In the genomic region with DNA sequence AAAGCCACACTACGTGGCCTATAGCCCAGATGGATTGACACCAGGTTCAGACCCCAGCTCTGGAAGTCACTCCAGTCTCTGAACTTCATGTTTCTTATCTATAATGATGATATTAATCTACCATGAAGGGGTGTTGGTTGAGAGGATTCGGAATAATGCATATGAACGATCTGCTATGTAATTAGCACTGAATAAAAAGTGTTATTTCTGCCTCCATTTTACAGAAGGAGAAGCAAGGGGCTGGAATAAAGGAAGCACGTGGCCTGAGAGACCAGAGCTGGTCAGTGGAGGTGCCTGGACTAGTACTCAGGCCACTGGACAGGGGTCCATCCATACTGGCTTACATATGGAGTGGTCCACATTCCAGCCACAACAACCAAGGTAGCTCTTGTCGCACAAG, we compare ENCODE assay signal across 26 cellular contexts.
"Had no signal": no experiment of that assay in that cellular context is flagged by ENCODE, and none has a peak within 500 bp of the region (broad histone marks: within the 10 kb centered on the region; RNA-seq: fewer than 3 reads in every experiment).

No MANE protein-coding gene starts in this region.

- DNase-seq: stimulated activated CD4-positive, alpha-beta T cell treated with anti-CD3 and anti-CD28 coated beads, Interleukin-2, amount 100 ng/mL, for 48 hours; stimulated activated CD4-positive, alpha-beta T cell treated with anti-CD3 and anti-CD28 coated beads, Interleukin-4, amount 100 ng/mL, for 1 hour; stimulated activated CD4-positive, alpha-beta T cell treated with anti-CD3 and anti-CD28 coated beads, Interleukin-4, amount 100 ng/mL, for 24 hours; stimulated activated CD4-positive, alpha-beta T cell treated with anti-CD3 and anti-CD28 coated beads, Interleukin-4, amount 100 ng/mL, for 4 hours; stimulated activated CD8-positive, alpha-beta memory T cell treated with anti-CD3 and anti-CD28 coated beads, Interleukin-4, amount 100 ng/mL, for 48 hours; stimulated activated naive B cell treated with anti-CD40 and anti-IgM and Interleukin-4, amounts not matched to agents 10 μg/mL and 1 μg/mL and 100 μg/mL, for 72 hours; stimulated activated naive CD4-positive, alpha-beta T cell; stimulated activated naive CD4-positive, alpha-beta T cell treated with Interleukin-2 at 50 U/mL for 16 hours; stimulated activated naive CD8-positive, alpha-beta T cell treated with anti-CD3 and anti-CD28 coated beads, Interleukin-15, amount 100 ng/mL, for 72 hours; stimulated activated naive CD8-positive, alpha-beta T cell treated with anti-CD3 and anti-CD28 coated beads, Interleukin-15, Interleukin-2, amounts not matched to agents 100 U/mL and 50 U/mL, for 24 hours; stomach; substantia nigra; testis; thyroid gland; tibial artery; transverse colon; trophoblast cell; upper lobe of left lung; upper lobe of right lung; uterus had no signal

- H3K27me3 ChIP-seq: stomach, suprapubic skin, testis, thyroid gland, tibial nerve, transverse colon, upper lobe of left lung, upper lobe of right lung, uterus, vagina had no signal

- H3K27ac ChIP-seq: stomach, suprapubic skin, testis, thoracic aorta, thyroid gland, tibial artery, tibial nerve, transverse colon, upper lobe of left lung, upper lobe of right lung, uterus, vagina had no signal

- ATAC-seq: stimulated activated effector memory CD8-positive, alpha-beta T cell treated with anti-CD3 and anti-CD28 coated beads, Interleukin-12 subunit alpha, Interleukin-12 subunit beta, amount 100 ng/mL, for 72 hours; stimulated activated memory B cell treated with anti-CD40 and anti-IgM and Interleukin-4, amounts not matched to agents 10 μg/mL and 1 μg/mL and 100 μg/mL, for 72 hours; stimulated activated naive B cell treated with anti-CD40 and anti-IgM and Interleukin-4, amounts not matched to agents 10 μg/mL and 1 μg/mL and 100 μg/mL, for 72 hours; stimulated activated naive CD8-positive, alpha-beta T cell treated with anti-CD3 and anti-CD28 coated beads, Interleukin-15, amount 100 ng/mL, for 72 hours; stimulated activated naive CD8-positive, alpha-beta T cell treated with anti-CD3 and anti-CD28 coated beads, Interleukin-15, Interleukin-2, amounts not matched to agents 100 U/mL and 50 U/mL, for 24 hours; upper lobe of right lung had no signal

- H3K36me3 ChIP-seq: stomach, suprapubic skin, thoracic aorta, thyroid gland, tibial artery, tibial nerve, transverse colon, upper lobe of left lung, upper lobe of right lung, uterus, vagina had no signal

- H3K4me3 ChIP-seq: stomach, suprapubic skin, testis, thoracic aorta, thyroid gland, tibial artery, tibial nerve, transverse colon, upper lobe of left lung, upper lobe of right lung, uterus, vagina had no signal

- H3K4me1 ChIP-seq: stomach, suprapubic skin, testis, thyroid gland, tibial artery, tibial nerve, transverse colon, upper lobe of left lung, upper lobe of right lung, uterus, vagina had no signal

- H3K9me3 ChIP-seq: stomach, suprapubic skin, testis, thoracic aorta, thyroid gland, tibial artery, tibial nerve, transverse colon, upper lobe of left lung, upper lobe of right lung, uterus, vagina had no signal
